13 cellular contexts compared by ENCODE assay signal in the genomic region with DNA sequence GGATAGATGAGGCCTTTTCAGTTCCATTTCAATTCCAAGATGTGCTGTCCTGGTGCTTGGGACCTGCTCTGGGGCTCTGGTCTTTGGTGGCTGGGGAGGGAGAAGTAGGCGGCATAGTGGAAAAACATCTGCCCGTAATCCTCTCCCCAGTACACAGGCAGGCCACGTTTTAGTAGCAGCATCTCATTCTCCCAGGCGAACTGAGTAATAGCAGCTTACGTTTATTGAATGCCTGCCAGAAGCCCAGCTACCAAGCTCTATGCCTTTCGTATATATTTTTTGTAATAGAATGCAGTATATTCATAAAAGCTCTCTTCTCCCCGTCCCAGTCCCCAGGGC. TPM values are rescaled to one million over a fixed set of nuclear protein-coding genes. Genes with fewer than 3 reads are reported as not detected.
DNase-seq lines count a peak whose midpoint lies in the region; ATAC-seq and TF ChIP-seq lines count a peak whose summit lies in the region.
"Had no signal": no experiment of that assay in that cellular context is flagged by ENCODE, and none has a peak within 500 bp of the region (broad histone marks: within the 10 kb centered on the region; RNA-seq: fewer than 3 reads in every experiment).

No MANE protein-coding gene starts in this region.

- ATAC-seq in GM19324 (IDR thresholded peaks at IDR 0.05; ENCODE audit: low FRiP score, unreplicated experiment) = no peak
- ATAC-seq in HG03097 (IDR thresholded peaks at IDR 0.05; ENCODE audit: low FRiP score, unreplicated experiment) = no peak
- no peak for ATAC-seq in GM19452 (IDR thresholded peaks at IDR 0.05; ENCODE audit: unreplicated experiment)

- H3K36me3 Mint-ChIP-seq in glutamatergic neuron (ENCODE audit: unreplicated experiment) = no peaks in the 10 kb centered on the region

- H3K9me3 ChIP-seq in adrenal gland (replicated peaks in 1 of 3) (no peaks in the 10 kb centered on the region), smooth muscle cell (replicated peaks; ENCODE audit: low read depth) (no peaks in the 10 kb centered on the region)

- no peak for TF ChIP-seq POLR2A in adrenal gland (IDR thresholded peaks at IDR 0.05)

- H3K79me2 ChIP-seq in smooth muscle cell (ENCODE audit: low read depth) = peaks cover 81% of the 10 kb centered on the region

- peaks cover 7% of the 10 kb centered on the region for H3K27me3 Mint-ChIP-seq in glutamatergic neuron (ENCODE audit: unreplicated experiment)

- no peak overlapping the region for H3K4me2 ChIP-seq in smooth muscle cell
- H3K4me2 ChIP-seq: PC-9 had no signal

- H3K27me3 ChIP-seq in adrenal gland (no peaks in the 10 kb centered on the region), smooth muscle cell (ENCODE audit: low read depth) (no peaks in the 10 kb centered on the region)

- peaks cover 5% of the 10 kb centered on the region for H3K9me3 Mint-ChIP-seq in glutamatergic neuron (ENCODE audit: unreplicated experiment)

- H3K9ac ChIP-seq in smooth muscle cell (ENCODE audit: low read depth) = no peak overlapping the region

- H3K27ac Mint-ChIP-seq in glutamatergic neuron (ENCODE audit: unreplicated experiment) = peak overlapping the region; percentile 93

- H3K36me3 ChIP-seq in adrenal gland (replicated peaks in 1 of 2) = peaks cover 0 to 5% of the 10 kb centered on the region in 2 donors
- H3K36me3 ChIP-seq in smooth muscle cell (ENCODE audit: low read depth) = no peaks in the 10 kb centered on the region

- peaks cover 100% of the 10 kb centered on the region for H4K20me1 ChIP-seq in smooth muscle cell (ENCODE audit: low read depth)

- H3K4me1 ChIP-seq in adrenal gland (replicated peaks in 1 of 2) = peaks cover 28 to 39% of the 10 kb centered on the region in 2 donors
- H3K4me1 ChIP-seq in smooth muscle cell (ENCODE audit: low read depth) = peaks cover 32% of the 10 kb centered on the region

- DNase-seq in GM03348 (ENCODE audit: low spot score) (peak; percentile 38), adrenal gland (no peak), glutamatergic neuron (no peak), smooth muscle cell (lab: John Stamatoyannopoulos, UW; ENCODE audit: unreplicated experiment) (no peak)
- no peak for DNase-seq in stimulated activated CD4-positive, alpha-beta T cell treated with anti-CD3 and anti-CD28 coated beads, Interleukin-4, amount 100 ng/mL, for 4 hours
- DNase-seq: activated CD4-positive, alpha-beta T cell treated with anti-CD3 and anti-CD28 coated beads, Interleukin-2, amount 50 U/mL, for 1 hour; central memory CD4-positive, alpha-beta T cell; DND-41; PC-9; stimulated activated CD4-positive, alpha-beta T cell treated with anti-CD3 and anti-CD28 coated beads, Interleukin-15, amount 100 ng/mL, for 24 hours had no signal

- no peak overlapping the region for H2AFZ ChIP-seq in smooth muscle cell (ENCODE audit: low read depth)
- H2AFZ ChIP-seq: PC-9 had no signal

- peaks cover 18% of the 10 kb centered on the region for H3F3A ChIP-seq in smooth muscle cell (ENCODE audit: low read depth)

- WGBS in adrenal gland, 4 donors = 58 to 71% (median 66%) methylated on average over 7 of the region's 7 CpGs
- 50% methylated on average over 7 of the region's 7 CpGs for WGBS in smooth muscle cell (ENCODE audit: low lambda C conversion rate)

- H3K27ac ChIP-seq in adrenal gland (peak overlapping the region in 3 of 5 donors; percentile 63 to 91 (median 86)), smooth muscle cell (ENCODE audit: low read depth) (peak overlapping the region; percentile 28)
- H3K27ac ChIP-seq: PC-9 had no signal

- peaks cover 39% of the 10 kb centered on the region for H3K4me1 Mint-ChIP-seq in glutamatergic neuron (ENCODE audit: low read depth, unreplicated experiment)

- peak overlapping the region; percentile 40 for H3K4me3 Mint-ChIP-seq in glutamatergic neuron (ENCODE audit: unreplicated experiment)

- H3K4me3 ChIP-seq in adrenal gland (no peak overlapping the region), smooth muscle cell (no peak overlapping the region)
- H3K4me3 ChIP-seq: PC-9 had no signal

- intact Hi-C loops in adrenal gland (cut with DNase I) = no loop called here

- TF ChIP-seq CTCF in adrenal gland (IDR thresholded peaks at IDR 0.05) = no peak
- TF ChIP-seq CTCF in glutamatergic neuron (IDR thresholded peaks at IDR 0.05; ENCODE audit: partially characterized antibody, unreplicated experiment) = no peak
- TF ChIP-seq CTCF in smooth muscle cell (IDR thresholded peaks at IDR 0.05; ENCODE audit: borderline replicate concordance, insufficient read depth, poor library complexity, severe bottlenecking) = no peak

RNA-seq across cellular contexts. Expression of a gene that starts 11.4 kb away (rescaled TPM):
- 100 to 1,000 TPM; 129 to 212 (median 151) TPM for total RNA-seq in adrenal gland
- polyA plus RNA-seq in adrenal gland = 100 to 1,000 TPM in 1 of 3 donors, 10 to 100 TPM in 2; 35.5 to 135 (median 64.8) TPM
- total RNA-seq in glutamatergic neuron (ENCODE audit: unreplicated experiment) = 114 TPM
- total RNA-seq in smooth muscle cell = 33.0 and 33.4 TPM in 2 replicates
- polyA plus RNA-seq in smooth muscle cell = 72.1 and 85.5 TPM in 2 replicates

RNA-seq across cellular contexts. Expression of a gene that starts 11.9 kb away (rescaled TPM):
- total RNA-seq in adrenal gland (10 to 100 TPM; 18.2 to 35.9 (median 27.1) TPM), glutamatergic neuron (ENCODE audit: unreplicated experiment) (36.1 TPM), smooth muscle cell (28.3 and 42.7 TPM in 2 replicates)
- polyA plus RNA-seq in adrenal gland (10 to 100 TPM; 29.5 to 50.8 (median 38.4) TPM), smooth muscle cell (19.4 and 24.2 TPM in 2 replicates)

RNA-seq across cellular contexts. Expression of a gene that starts 33.8 kb away (rescaled TPM):
- total RNA-seq in adrenal gland = 100 to 1,000 TPM in 1 of 8 donors, 10 to 100 TPM in 7; 36.2 to 117 (median 61.5) TPM
- polyA plus RNA-seq in adrenal gland = 10 to 100 TPM; 14.7 to 24.1 (median 20.6) TPM
- 43.3 TPM for total RNA-seq in glutamatergic neuron (ENCODE audit: unreplicated experiment)
- 17.9 and 19.7 TPM in 2 replicates for total RNA-seq in smooth muscle cell
- polyA plus RNA-seq in smooth muscle cell = 25.6 and 27.0 TPM in 2 replicates
